7 cellular contexts compared by ENCODE assay signal in genomic region chr4:109298279-109299010, GRCh38. TPM values are rescaled to one million over a fixed set of nuclear protein-coding genes. Genes with fewer than 3 reads are reported as not detected.
DNase-seq lines count a peak whose midpoint lies in the region; ATAC-seq and TF ChIP-seq lines count a peak whose summit lies in the region.

No MANE protein-coding gene starts in this region.

- H3K27me3 Mint-ChIP-seq in osteocyte (ENCODE audit: unreplicated experiment) = peaks cover 30% of the 10 kb centered on the region

- H3K36me3 ChIP-seq in breast epithelium = no peaks in the 10 kb centered on the region

- no peak overlapping the region for H3K4me3 Mint-ChIP-seq in osteocyte (ENCODE audit: unreplicated experiment)

- H3K4me3 ChIP-seq in breast epithelium = no peak overlapping the region

- no peak for TF ChIP-seq EP300 in Ishikawa (IDR thresholded peaks at IDR 0.05; ENCODE audit: borderline replicate concordance)

- peak; percentile 75 for TF ChIP-seq RAD21 in Ishikawa (IDR thresholded peaks at IDR 0.05; ENCODE audit: low read depth)

- peaks cover 0 to 19% of the 10 kb centered on the region in 2 donors for H3K27me3 ChIP-seq in breast epithelium

- DNase-seq in GM10266 (ENCODE audit: extremely low spot score) = peak; percentile 24
- DNase-seq in breast epithelium (ENCODE audit: low spot score in 2 of 2) = no peak
- DNase-seq in osteocyte (ENCODE audit: extremely low spot score, unreplicated experiment) = no peak

- H3K9me3 Mint-ChIP-seq in osteocyte (ENCODE audit: unreplicated experiment) = no peaks in the 10 kb centered on the region

- no peaks in the 10 kb centered on the region for H3K36me3 Mint-ChIP-seq in osteocyte (ENCODE audit: unreplicated experiment)

- no peaks in the 10 kb centered on the region for H3K9me3 ChIP-seq in breast epithelium

- no peak for TF ChIP-seq POLR2A in breast epithelium (IDR thresholded peaks at IDR 0.05)

- peaks cover 0 to 5% of the 10 kb centered on the region in 2 donors for H3K4me1 ChIP-seq in breast epithelium

- peaks cover 13% of the 10 kb centered on the region for H3K4me1 Mint-ChIP-seq in osteocyte (ENCODE audit: unreplicated experiment)

- ATAC-seq in GM21576 (IDR thresholded peaks at IDR 0.05; ENCODE audit: unreplicated experiment) (no peak), esophagus mucosa (no peak), GM19455 (IDR thresholded peaks at IDR 0.05; ENCODE audit: unreplicated experiment) (no peak)

- TF ChIP-seq CTCF in GM10266 (IDR thresholded peaks at IDR 0.05; ENCODE audit: control insufficient read depth, insufficient read depth, low read depth, missing control alignments) (peak; percentile 31), breast epithelium (IDR thresholded peaks at IDR 0.05) (peak; percentile 9 to 39 (median 38)), osteocyte (IDR thresholded peaks at IDR 0.05) (peak; percentile 68)

- no peak overlapping the region for H3K27ac ChIP-seq in breast epithelium

- intact Hi-C loops in breast epithelium (cut with DNase I; ENCODE audit: low total_unique reads) = no loop called here

- no peak overlapping the region for H3K27ac Mint-ChIP-seq in osteocyte (ENCODE audit: unreplicated experiment)

TF ChIP-seq in Ishikawa, 13 proteins besides CTCF, POLR2A, EP300 and RAD21:
- TF ChIP-seq YY1 (IDR thresholded peaks at IDR 0.05; ENCODE audit: low read depth) (no peak), CEBPB (IDR thresholded peaks at IDR 0.05) (no peak), CREB1 (IDR thresholded peaks at IDR 0.05; ENCODE audit: low read depth) (no peak), FOXM1 (IDR thresholded peaks at IDR 0.05; ENCODE audit: borderline replicate concordance, low read depth) (no peak), NFIC (IDR thresholded peaks at IDR 0.05) (no peak)

RNA-seq across cellular contexts. Expression of gene COL25A1, which starts 4.0 kb away (rescaled TPM):
- total RNA-seq in breast epithelium (10 to 100 TPM in 1 of 3 donors, 1 to 10 TPM in 2; 2.6 to 11.0 (median 2.8) TPM), osteocyte (1.3 and 1.8 TPM in 2 replicates), esophagus mucosa (0.04 TPM)
